ENCODE assay signal across 8 cellular contexts in genomic region chr6:118800394-118801071, GRCh38.
A peak's percentile ranks its signal among the peaks of the same experiment; 100 is the strongest.
DNase-seq lines count a peak whose midpoint lies in the region; ATAC-seq and TF ChIP-seq lines count a peak whose summit lies in the region.

No MANE protein-coding gene starts in this region.

- H3K4me1 Mint-ChIP-seq in activated T-cell treated with anti-CD3 and anti-CD28 coated beads, Interleukin-2, amount 50 U/mL, for 4 hours (ENCODE audit: low read depth): peaks cover 38% of the 10 kb centered on the region
- H3K4me1 Mint-ChIP-seq in natural killer cell treated with Interleukin-12 subunit alpha and Interleukin-12 subunit beta and Interleukin-15 and Interleukin-18, amount 100 ng/mL, for 72 hours (ENCODE audit: low read depth in 2 of 2): peaks cover 16 to 21% of the 10 kb centered on the region in 2 donors

- peak overlapping the region; percentile 15 to 25 for H3K27ac Mint-ChIP-seq in natural killer cell treated with Interleukin-12 subunit alpha and Interleukin-12 subunit beta and Interleukin-15 and Interleukin-18, amount 100 ng/mL, for 72 hours

- H3K36me3 ChIP-seq in KOPT-K1 (ENCODE audit: insufficient read depth, low read length) (no peaks in the 10 kb centered on the region), Panc1 (ENCODE audit: control insufficient read depth, insufficient read depth, low read length) (no peaks in the 10 kb centered on the region), esophagus squamous epithelium (no peaks in the 10 kb centered on the region)

- in situ Hi-C loops in Panc1 (cut with HindIII; ENCODE audit: low pct_unique_long_range_greater_than_20kb, low sequenced_read_pairs): no loop called here

- H3K27me3 ChIP-seq in Panc1 (ENCODE audit: control insufficient read depth, insufficient read depth, low read length): no peaks in the 10 kb centered on the region
- no peaks in the 10 kb centered on the region for H3K27me3 ChIP-seq in esophagus squamous epithelium

- no peak for TF ChIP-seq POLR2A in esophagus squamous epithelium (IDR thresholded peaks at IDR 0.05)

- H3K27ac ChIP-seq in KOPT-K1 (ENCODE audit: low read depth, low read length, poor library complexity, severe bottlenecking) (peak overlapping the region; percentile 50), Panc1 (ENCODE audit: low read length) (no peak overlapping the region), esophagus squamous epithelium (no peak overlapping the region)

- BruUV-seq in Panc1 (replicated peaks; lab: Mats Ljungman, UMichigan): no TSS peak

- H3K9me3 ChIP-seq in KOPT-K1 (ENCODE audit: insufficient read depth, low read length, poor library complexity, severe bottlenecking) (no peaks in the 10 kb centered on the region), Panc1 (ENCODE audit: control insufficient read depth, insufficient read depth, low read depth, low read length) (no peaks in the 10 kb centered on the region), esophagus squamous epithelium (no peaks in the 10 kb centered on the region)

- H3K27me3 Mint-ChIP-seq in activated T-cell treated with anti-CD3 and anti-CD28 coated beads, Interleukin-2, amount 50 U/mL, for 4 hours (ENCODE audit: low read depth): no peaks in the 10 kb centered on the region
- no peaks in the 10 kb centered on the region for H3K27me3 Mint-ChIP-seq in natural killer cell treated with Interleukin-12 subunit alpha and Interleukin-12 subunit beta and Interleukin-15 and Interleukin-18, amount 100 ng/mL, for 72 hours

- ATAC-seq in GM21723 (IDR thresholded peaks at IDR 0.05; ENCODE audit: unreplicated experiment) (peak; percentile 96), Panc1 (peak; percentile 97)
- ATAC-seq in activated T-cell treated with anti-CD3 and anti-CD28 coated beads, Interleukin-2, amount 50 U/mL, for 4 hours: peak; percentile 91 to 94
- peak; percentile 81 to 86 for ATAC-seq in natural killer cell treated with Interleukin-12 subunit alpha and Interleukin-12 subunit beta and Interleukin-15 and Interleukin-18, amount 100 ng/mL, for 72 hours

- POLR2A ChIA-PET in Panc1 (lab: Charles Lee): no interaction called here

- CTCF ChIA-PET in Panc1 (lab: Charles Lee): no interaction called here

- intact Hi-C loops in Panc1 (cut with micrococcal nuclease; ENCODE audit: unreplicated experiment): loop anchor here (5.0 kb wide), 2 partner anchors 233 to 518 kb away; no protein-coding TSS in a partner anchor
- intact Hi-C loops in esophagus squamous epithelium (cut with DNase I): no loop called here

- H3K36me3 Mint-ChIP-seq in activated T-cell treated with anti-CD3 and anti-CD28 coated beads, Interleukin-2, amount 50 U/mL, for 4 hours (ENCODE audit: insufficient read depth): peaks cover 7% of the 10 kb centered on the region
- no peaks in the 10 kb centered on the region for H3K36me3 Mint-ChIP-seq in natural killer cell treated with Interleukin-12 subunit alpha and Interleukin-12 subunit beta and Interleukin-15 and Interleukin-18, amount 100 ng/mL, for 72 hours

- TF ChIP-seq CTCF in Panc1 (IDR thresholded peaks at IDR 0.05) (peak; percentile 96), esophagus squamous epithelium (IDR thresholded peaks at IDR 0.05) (peak; percentile 79 to 90 (median 84))

- peaks cover 11% of the 10 kb centered on the region for H3K9me3 Mint-ChIP-seq in activated T-cell treated with anti-CD3 and anti-CD28 coated beads, Interleukin-2, amount 50 U/mL, for 4 hours
- no peaks in the 10 kb centered on the region for H3K9me3 Mint-ChIP-seq in natural killer cell treated with Interleukin-12 subunit alpha and Interleukin-12 subunit beta and Interleukin-15 and Interleukin-18, amount 100 ng/mL, for 72 hours

- H3K4me3 ChIP-seq in Panc1 (ENCODE audit: low read depth in 2 of 2, low read length in 2 of 2) (peak overlapping the region; percentile 7 to 36; a peak in 2 of 4 replicates), esophagus squamous epithelium (peak overlapping the region in 1 of 4 donors; percentile 41)

- WGBS in esophagus squamous epithelium, 2 donors: 23 to 24% methylated on average over 17 of the region's 17 CpGs

- peak overlapping the region; percentile 21 for H3K4me3 Mint-ChIP-seq in activated T-cell treated with anti-CD3 and anti-CD28 coated beads, Interleukin-2, amount 50 U/mL, for 4 hours
- H3K4me3 Mint-ChIP-seq in natural killer cell treated with Interleukin-12 subunit alpha and Interleukin-12 subunit beta and Interleukin-15 and Interleukin-18, amount 100 ng/mL, for 72 hours: peak overlapping the region; percentile 34

- peak; percentile 88 for DNase-seq in DMS79 (lab: John Stamatoyannopoulos, UW)
- peak; percentile 71 for DNase-seq in Panc1 (ENCODE audit: low read depth, low spot score)
- DNase-seq in activated T-cell treated with anti-CD3 and anti-CD28 coated beads, Interleukin-2, amount 50 U/mL, for 4 hours: peak; percentile 82
- peak; percentile 63 for DNase-seq in esophagus squamous epithelium (lab: John Stamatoyannopoulos, UW)
- peak; percentile 85 for DNase-seq in natural killer cell treated with Interleukin-12 subunit alpha and Interleukin-12 subunit beta and Interleukin-15 and Interleukin-18, amount 100 ng/mL, for 72 hours (ENCODE audit: low spot score)
- DNase-seq in stimulated activated naive CD4-positive, alpha-beta T cell (lab: John Stamatoyannopoulos, UW): peak; percentile 55 to 89 (median 78)

- no peaks in the 10 kb centered on the region for H3K4me1 ChIP-seq in Panc1 (ENCODE audit: control insufficient read depth, insufficient read depth, low read length)
- peaks cover 8 to 11% (median 8%) of the 10 kb centered on the region in 3 donors for H3K4me1 ChIP-seq in esophagus squamous epithelium
